ENCODE assay signal across 17 cellular contexts in the genomic region with DNA sequence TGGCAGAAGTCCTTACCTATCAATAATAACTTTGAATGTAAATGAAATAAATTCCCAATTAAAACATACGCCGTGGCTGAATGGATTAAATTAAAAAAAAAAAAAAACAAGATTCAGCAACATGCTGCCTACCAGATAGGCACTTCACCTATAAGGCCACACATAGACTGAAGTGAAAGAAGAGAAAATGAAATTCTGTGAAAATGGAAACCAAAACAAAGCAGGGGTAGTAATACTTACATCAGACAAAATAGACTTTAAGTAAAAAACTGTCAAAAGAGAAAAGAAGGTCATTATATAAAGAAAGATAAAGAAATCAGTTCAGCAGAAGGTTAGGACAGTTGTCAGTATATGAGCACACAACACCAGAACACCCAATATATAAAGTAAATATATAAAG.
"Had no signal": no experiment of that assay in that cellular context is flagged by ENCODE, and none has a peak within 500 bp of the region (broad histone marks: within the 10 kb centered on the region; RNA-seq: fewer than 3 reads in every experiment).

No MANE protein-coding gene starts in this region.

- H3K9me3 Mint-ChIP-seq: activated CD4-positive, alpha-beta T cell treated with anti-CD3 and anti-CD28 coated beads, Interleukin-2, amount 10 ng/mL, durations not matched to agents 7 days and 5 days; effector memory CD8-positive, alpha-beta T cell; memory B cell; stimulated activated memory B cell treated with anti-CD40 and anti-IgM and Interleukin-4, amounts not matched to agents 10 μg/mL and 1 μg/mL and 100 μg/mL, for 72 hours had no signal

- H3K4me3 Mint-ChIP-seq: activated CD4-positive, alpha-beta T cell treated with anti-CD3 and anti-CD28 coated beads, Interleukin-2, amount 10 ng/mL, durations not matched to agents 7 days and 5 days; activated T-helper 1 cell treated with anti-CD3 and anti-CD28 coated beads, Interleukin-12 subunit alpha, Interleukin-12 subunit beta, Interleukin-2, Interleukin-4 antibody, amounts not matched to agents 30 ng/mL and 10 ng/mL and 1 ng/mL, durations not matched to agents 14 hours and 24 hours and 36 hours; effector memory CD8-positive, alpha-beta T cell; memory B cell; naive thymus-derived CD4-positive, alpha-beta T cell; stimulated activated memory B cell treated with anti-CD40 and anti-IgM and Interleukin-4, amounts not matched to agents 10 μg/mL and 1 μg/mL and 100 μg/mL, for 72 hours; WTC11 had no signal

- H3K36me3 Mint-ChIP-seq: memory B cell had no signal

- DNase-seq: activated CD4-positive, alpha-beta T cell treated with anti-CD3 and anti-CD28 coated beads, Interleukin-2, amount 10 ng/mL, durations not matched to agents 7 days and 5 days; activated naive CD4-positive, alpha-beta T cell treated with Interleukin-2 at 50 U/mL for 16 hours; dermis blood vessel endothelial cell; effector memory CD8-positive, alpha-beta T cell; foreskin keratinocyte; glutamatergic neuron; hypothalamus; left ventricle myocardium inferior; mucosa of descending colon; naive thymus-derived CD4-positive, alpha-beta T cell; retina; stimulated activated CD4-positive, alpha-beta T cell treated with anti-CD3 and anti-CD28 coated beads, Interleukin-2, amount 100 ng/mL, for 48 hours; thyroid gland had no signal

- ATAC-seq: effector memory CD8-positive, alpha-beta T cell; foreskin keratinocyte; mucosa of descending colon; naive thymus-derived CD4-positive, alpha-beta T cell; stimulated activated memory B cell treated with anti-CD40 and anti-IgM and Interleukin-4, amounts not matched to agents 10 μg/mL and 1 μg/mL and 100 μg/mL, for 72 hours; WTC11 had no signal

- H3K27me3 Mint-ChIP-seq: activated CD4-positive, alpha-beta T cell treated with anti-CD3 and anti-CD28 coated beads, Interleukin-2, amount 10 ng/mL, durations not matched to agents 7 days and 5 days; effector memory CD8-positive, alpha-beta T cell; memory B cell; naive thymus-derived CD4-positive, alpha-beta T cell; stimulated activated memory B cell treated with anti-CD40 and anti-IgM and Interleukin-4, amounts not matched to agents 10 μg/mL and 1 μg/mL and 100 μg/mL, for 72 hours had no signal

- H3K27ac Mint-ChIP-seq: activated CD4-positive, alpha-beta T cell treated with anti-CD3 and anti-CD28 coated beads, Interleukin-2, amount 10 ng/mL, durations not matched to agents 7 days and 5 days; activated T-helper 1 cell treated with anti-CD3 and anti-CD28 coated beads, Interleukin-12 subunit alpha, Interleukin-12 subunit beta, Interleukin-2, Interleukin-4 antibody, amounts not matched to agents 30 ng/mL and 10 ng/mL and 1 ng/mL, durations not matched to agents 14 hours and 24 hours and 36 hours; effector memory CD8-positive, alpha-beta T cell; memory B cell; naive thymus-derived CD4-positive, alpha-beta T cell; stimulated activated memory B cell treated with anti-CD40 and anti-IgM and Interleukin-4, amounts not matched to agents 10 μg/mL and 1 μg/mL and 100 μg/mL, for 72 hours; WTC11 had no signal

- H3K4me1 Mint-ChIP-seq: activated CD4-positive, alpha-beta T cell treated with anti-CD3 and anti-CD28 coated beads, Interleukin-2, amount 10 ng/mL, durations not matched to agents 7 days and 5 days; memory B cell; naive thymus-derived CD4-positive, alpha-beta T cell; stimulated activated memory B cell treated with anti-CD40 and anti-IgM and Interleukin-4, amounts not matched to agents 10 μg/mL and 1 μg/mL and 100 μg/mL, for 72 hours; WTC11 had no signal
